In genomic region chr2:112055833-112056625, GRCh38 we compare ENCODE assay signal across 8 cellular contexts. TPM values are rescaled to one million over a fixed set of nuclear protein-coding genes. Genes with fewer than 3 reads are reported as not detected.
DNase-seq lines count a peak whose midpoint lies in the region; TF ChIP-seq lines count a peak whose summit lies in the region.

No MANE protein-coding gene starts in this region.

- H3K4me1 ChIP-seq in ascending aorta (peaks cover 0 to 21% of the 10 kb centered on the region in 2 donors), right atrium auricular region (peaks cover 0 to 32% of the 10 kb centered on the region in 2 donors)

- H3K9me3 ChIP-seq in ascending aorta (no peaks in the 10 kb centered on the region), right atrium auricular region (no peaks in the 10 kb centered on the region)

- TF ChIP-seq CTCF in ascending aorta (IDR thresholded peaks at IDR 0.05) (no peak), right atrium auricular region (IDR thresholded peaks at IDR 0.05) (no peak)

- in situ Hi-C loops in KBM-7 (cut with MboI; ENCODE audit: low pct_unique_long_range_greater_than_20kb, low sequenced_read_pairs) (no loop called here), SK-MEL-5 (cut with HindIII; ENCODE audit: low pct_unique_long_range_greater_than_20kb, low sequenced_read_pairs) (no loop called here)

- peak overlapping the region; percentile 91 to 98 for H3K27ac ChIP-seq in ascending aorta
- peak overlapping the region; percentile 96 for H3K27ac ChIP-seq in right atrium auricular region

- DNase-seq in NCI-H82 (lab: John Stamatoyannopoulos, UW) (peak; percentile 62), NCI-H82 treated with DMSO at 0.1 percent for 48 hours (lab: John Stamatoyannopoulos, UW; ENCODE audit: unreplicated experiment) (no peak), KBM-7 (peak; percentile 90), SK-MEL-5 (ENCODE audit: low read depth, low spot score) (peak; percentile 60), ascending aorta (ENCODE audit: low spot score in 2 of 2) (peak; percentile 22 to 89), right atrium auricular region (ENCODE audit: low spot score) (peak; percentile 86), pons (ENCODE audit: low spot score) (peak; percentile 70), T1000 (lab: John Stamatoyannopoulos, UW) (no peak)

- H3K27me3 ChIP-seq in ascending aorta (no peaks in the 10 kb centered on the region), right atrium auricular region (no peaks in the 10 kb centered on the region)

- H3K4me3 ChIP-seq in ascending aorta (peak overlapping the region; percentile 76 to 98), right atrium auricular region (peak overlapping the region; percentile 65 to 95)

- peaks cover 6% of the 10 kb centered on the region in 2 donors for H3K36me3 ChIP-seq in ascending aorta
- H3K36me3 ChIP-seq in right atrium auricular region: peaks cover 6% of the 10 kb centered on the region

- intact Hi-C loops in ascending aorta (cut with DNase I): loop anchor here (2.0 to 5.0 kb wide), 3 partner anchors 376 to 935 kb away; partner anchors contain the start of genes BCL2L11, RGPD8 and SLC20A1

RNA-seq across cellular contexts. Expression of gene TMEM87B, which starts 1.0 kb away (rescaled TPM):
- total RNA-seq in SK-MEL-5 (2014; rRNA removed; shearing (Covaris generic)): 27.4 and 29.8 TPM in 2 replicates
- 18.2 and 23.3 TPM in 2 replicates for polyA plus RNA-seq in SK-MEL-5 (2015; cell fraction: cytosol; rRNA removed)
- polyA plus RNA-seq in SK-MEL-5 (2015; cell fraction: nucleus; rRNA removed): 34.0 and 38.9 TPM in 2 replicates
- total RNA-seq in ascending aorta (11.7 TPM), right atrium auricular region (1 to 10 TPM; 7.7 to 8.8 TPM)

Comparison
In these comparisons a context has a peak if more than half of its experiments do, and no peak if none do; other contexts are left out.
1. DNase-seq: peak in NCI-H82 (single experiment), KBM-7 (single experiment), SK-MEL-5 (single experiment), ascending aorta (2 of 2), right atrium auricular region (single experiment) and pons (single experiment); none in NCI-H82 treated with DMSO at 0.1 percent for 48 hours (single experiment) and T1000 (single experiment).